Comparison of ENCODE assay signal across 40 cellular contexts in genomic region chr6:154002894-154003293, GRCh38. TPM values are rescaled to one million over a fixed set of nuclear protein-coding genes. Genes with fewer than 3 reads are reported as not detected.
"Had no signal": no experiment of that assay in that cellular context is flagged by ENCODE, and none has a peak within 500 bp of the region (broad histone marks: within the 10 kb centered on the region; RNA-seq: fewer than 3 reads in every experiment).

No MANE protein-coding gene starts in this region.

- H3K27me3 Mint-ChIP-seq: activated B cell treated with CpG ODN at 0.5 μM for 24 hours had no signal

- ATAC-seq: activated CD8-positive, alpha-beta T cell treated with anti-CD3 and anti-CD28 coated beads for 36 hours; activated naive CD4-positive, alpha-beta T cell treated with anti-CD3 and anti-CD28 coated beads, Interleukin-2, amount 50 U/mL, for 72 hours; activated T-cell treated with anti-CD3 and anti-CD28 coated beads, Interleukin-2, amount 50 U/mL, for 4 hours; activated T-cell treated with anti-CD3 and anti-CD28 coated beads, Interleukin-2, amount 50 U/mL, for 72 hours; activated T-helper 17 cell treated with anti-CD3 and anti-CD28 coated beads, Interleukin-2, amount 50 U/mL, for 72 hours; T-cell had no signal

- H3K27ac ChIP-seq: adrenal gland, ascending aorta, cardiac muscle cell, VCaP had no signal

- H3K27me3 ChIP-seq: adrenal gland, ascending aorta, cardiac muscle cell had no signal

- H3K36me3 ChIP-seq: adrenal gland, ascending aorta, cardiac muscle cell had no signal

- FAIRE-seq: TTC549 had no signal

- H3K4me3 ChIP-seq: adrenal gland, ascending aorta, cardiac muscle cell had no signal

- H3K9me3 Mint-ChIP-seq: activated CD4-positive, alpha-beta memory T cell treated with anti-CD3 and anti-CD28 coated beads for 36 hours; activated CD4-positive, alpha-beta T cell treated with anti-CD3 and anti-CD28 coated beads, Interleukin-2, amount 10 ng/mL, durations not matched to agents 24 days and 14 days; activated CD8-positive, alpha-beta T cell treated with anti-CD3 and anti-CD28 coated beads for 36 hours; activated naive CD4-positive, alpha-beta T cell treated with anti-CD3 and anti-CD28 coated beads, Interleukin-2, amount 50 U/mL, for 72 hours; activated T-cell treated with anti-CD3 and anti-CD28 coated beads, Interleukin-2, amount 50 U/mL, for 4 hours; activated T-cell treated with anti-CD3 and anti-CD28 coated beads, Interleukin-2, amount 50 U/mL, for 72 hours; activated T-helper 1 cell treated with anti-CD3 and anti-CD28 coated beads, Interleukin-12 subunit alpha, Interleukin-12 subunit beta, Interleukin-2, Interleukin-4 antibody, amounts not matched to agents 30 ng/mL and 10 ng/mL and 1 ng/mL, durations not matched to agents 14 hours and 24 hours and 36 hours; activated T-helper 17 cell treated with anti-CD3 and anti-CD28 coated beads, Interleukin-2, amount 50 U/mL, for 72 hours; T-helper 1 cell treated with Interleukin-12 subunit alpha and Interleukin-12 subunit beta and Interleukin-4 antibody, amounts not matched to agents 30 μg/mL and 1 μg/mL, for 36 hours; T-helper 2 cell treated with Interferon-gamma antibody and Interleukin-4, amounts not matched to agents 5 μg/mL and 100 μg/mL, for 36 hours had no signal

- DNase-seq: activated B cell treated with CpG ODN at 0.5 μM for 24 hours; activated CD4-positive, alpha-beta memory T cell treated with anti-CD3 and anti-CD28 coated beads for 36 hours; activated CD4-positive, alpha-beta T cell treated with anti-CD3 and anti-CD28 coated beads for 4 hours; activated CD4-positive, alpha-beta T cell treated with anti-CD3 and anti-CD28 coated beads, Interleukin-2, amount 10 ng/mL, durations not matched to agents 24 days and 14 days; activated CD4-positive, alpha-beta T cell treated with anti-CD3 and anti-CD28 coated beads, Interleukin-2, amount 50 U/mL, for 1 hour; activated CD4-positive, alpha-beta T cell treated with anti-CD3 and anti-CD28 coated beads, Interleukin-2, amount 50 U/mL, for 4 hours; activated CD4-positive, CD25-positive, alpha-beta regulatory T cell treated with anti-CD3 and anti-CD28 coated beads, Interleukin-2, amount 50 U/mL, for 72 hours; activated CD8-positive, alpha-beta memory T cell treated with anti-CD3 and anti-CD28 coated beads, Interleukin-2, amount 50 U/mL, for 4 hours; activated CD8-positive, alpha-beta T cell treated with anti-CD3 and anti-CD28 coated beads for 36 hours; activated effector memory CD4-positive, alpha-beta T cell treated with anti-CD3 and anti-CD28 coated beads, Interleukin-2, amount 50 U/mL, for 16 hours; activated gamma-delta T cell treated with Interleukin-2 at 50 U/mL for 16 hours; activated naive CD4-positive, alpha-beta T cell; activated naive CD4-positive, alpha-beta T cell treated with anti-CD3 and anti-CD28 coated beads for 36 hours; activated naive CD4-positive, alpha-beta T cell treated with anti-CD3 and anti-CD28 coated beads, Interleukin-2, amount 50 U/mL, for 16 hours; activated naive CD8-positive, alpha-beta T cell treated with anti-CD3 and anti-CD28 coated beads for 36 hours; activated T-cell treated with anti-CD3 and anti-CD28 coated beads for 4 hours; activated T-cell treated with anti-CD3 and anti-CD28 coated beads, Interleukin-2, amount 50 U/mL, for 1 hour; activated T-cell treated with anti-CD3 and anti-CD28 coated beads, Interleukin-2, amount 50 U/mL, for 4 hours; activated T-cell treated with anti-CD3 and anti-CD28 coated beads, Interleukin-2, amount 50 U/mL, for 72 hours; adrenal gland; amygdala; anterior cingulate cortex; caudate nucleus; cerebellar nuclear complex; T-cell; T-helper 2 cell; T-helper 9 cell had no signal

- H3K27ac Mint-ChIP-seq: activated B cell treated with CpG ODN at 0.5 μM for 24 hours; activated CD4-positive, alpha-beta memory T cell treated with anti-CD3 and anti-CD28 coated beads for 36 hours; activated CD4-positive, alpha-beta T cell treated with anti-CD3 and anti-CD28 coated beads, Interleukin-2, amount 10 ng/mL, durations not matched to agents 24 days and 14 days; activated CD8-positive, alpha-beta T cell treated with anti-CD3 and anti-CD28 coated beads for 36 hours; activated naive CD4-positive, alpha-beta T cell treated with anti-CD3 and anti-CD28 coated beads for 36 hours; activated naive CD4-positive, alpha-beta T cell treated with anti-CD3 and anti-CD28 coated beads, Interleukin-2, amount 50 U/mL, for 72 hours; activated naive CD8-positive, alpha-beta T cell treated with anti-CD3 and anti-CD28 coated beads for 36 hours; activated T-cell treated with anti-CD3 and anti-CD28 coated beads, Interleukin-2, amount 50 U/mL, for 72 hours; activated T-helper 1 cell treated with anti-CD3 and anti-CD28 coated beads, Interleukin-12 subunit alpha, Interleukin-12 subunit beta, Interleukin-2, Interleukin-4 antibody, amounts not matched to agents 30 ng/mL and 10 ng/mL and 1 ng/mL, durations not matched to agents 14 hours and 24 hours and 36 hours; activated T-helper 17 cell treated with anti-CD3 and anti-CD28 coated beads, Interleukin-2, amount 50 U/mL, for 72 hours; brain; T-cell; T-helper 1 cell treated with Interleukin-12 subunit alpha and Interleukin-12 subunit beta and Interleukin-4 antibody, amounts not matched to agents 30 μg/mL and 1 μg/mL, for 36 hours; T-helper 2 cell treated with Interferon-gamma antibody and Interleukin-4, amounts not matched to agents 5 μg/mL and 100 μg/mL, for 36 hours had no signal

- H3K36me3 Mint-ChIP-seq: activated CD4-positive, alpha-beta memory T cell treated with anti-CD3 and anti-CD28 coated beads for 36 hours; activated naive CD4-positive, alpha-beta T cell treated with anti-CD3 and anti-CD28 coated beads, Interleukin-2, amount 50 U/mL, for 72 hours; activated naive CD8-positive, alpha-beta T cell treated with anti-CD3 and anti-CD28 coated beads for 36 hours; brain; T-cell had no signal

- H3K9me3 ChIP-seq: adrenal gland, ascending aorta had no signal

- H3K4me3 Mint-ChIP-seq: activated B cell treated with CpG ODN at 0.5 μM for 24 hours; activated CD4-positive, alpha-beta memory T cell treated with anti-CD3 and anti-CD28 coated beads for 36 hours; activated CD4-positive, alpha-beta T cell treated with anti-CD3 and anti-CD28 coated beads, Interleukin-2, amount 10 ng/mL, durations not matched to agents 24 days and 14 days; activated CD8-positive, alpha-beta T cell treated with anti-CD3 and anti-CD28 coated beads for 36 hours; activated naive CD4-positive, alpha-beta T cell treated with anti-CD3 and anti-CD28 coated beads for 36 hours; activated naive CD8-positive, alpha-beta T cell treated with anti-CD3 and anti-CD28 coated beads for 36 hours; activated T-cell treated with anti-CD3 and anti-CD28 coated beads, Interleukin-2, amount 50 U/mL, for 4 hours; activated T-cell treated with anti-CD3 and anti-CD28 coated beads, Interleukin-2, amount 50 U/mL, for 72 hours; activated T-helper 1 cell treated with anti-CD3 and anti-CD28 coated beads, Interleukin-12 subunit alpha, Interleukin-12 subunit beta, Interleukin-2, Interleukin-4 antibody, amounts not matched to agents 30 ng/mL and 10 ng/mL and 1 ng/mL, durations not matched to agents 14 hours and 24 hours and 36 hours; activated T-helper 17 cell treated with anti-CD3 and anti-CD28 coated beads, Interleukin-2, amount 50 U/mL, for 72 hours; brain; central memory CD8-positive, alpha-beta T cell; T-cell; T-helper 1 cell treated with Interleukin-12 subunit alpha and Interleukin-12 subunit beta and Interleukin-4 antibody, amounts not matched to agents 30 μg/mL and 1 μg/mL, for 36 hours; T-helper 2 cell treated with Interferon-gamma antibody and Interleukin-4, amounts not matched to agents 5 μg/mL and 100 μg/mL, for 36 hours had no signal

- H3K4me1 Mint-ChIP-seq: activated B cell treated with CpG ODN at 0.5 μM for 24 hours; activated CD4-positive, alpha-beta T cell treated with anti-CD3 and anti-CD28 coated beads, Interleukin-2, amount 10 ng/mL, durations not matched to agents 24 days and 14 days; activated naive CD8-positive, alpha-beta T cell treated with anti-CD3 and anti-CD28 coated beads for 36 hours; activated T-helper 17 cell treated with anti-CD3 and anti-CD28 coated beads, Interleukin-2, amount 50 U/mL, for 72 hours; brain; central memory CD8-positive, alpha-beta T cell; T-cell had no signal

- H3K4me1 ChIP-seq: adrenal gland, ascending aorta had no signal

RNA-seq across cellular contexts. Expression of gene OPRM1, which starts 36.1 kb away (rescaled TPM):
- total RNA-seq: activated B cell treated with CpG ODN at 0.5 μM for 24 hours; activated CD4-positive, alpha-beta memory T cell treated with anti-CD3 and anti-CD28 coated beads for 36 hours; activated CD4-positive, alpha-beta T cell treated with anti-CD3 and anti-CD28 coated beads, Interleukin-2, amount 10 ng/mL, durations not matched to agents 24 days and 14 days; activated CD8-positive, alpha-beta memory T cell treated with anti-CD3 and anti-CD28 coated beads for 36 hours; activated CD8-positive, alpha-beta T cell treated with anti-CD3 and anti-CD28 coated beads for 36 hours; activated naive CD4-positive, alpha-beta T cell treated with anti-CD3 and anti-CD28 coated beads for 36 hours; activated naive CD4-positive, alpha-beta T cell treated with anti-CD3 and anti-CD28 coated beads, Interleukin-2, amount 50 U/mL, for 72 hours; activated naive CD8-positive, alpha-beta T cell treated with anti-CD3 and anti-CD28 coated beads for 36 hours; activated T-cell treated with anti-CD3 and anti-CD28 coated beads, Interleukin-2, amount 50 U/mL, for 4 hours; activated T-cell treated with anti-CD3 and anti-CD28 coated beads, Interleukin-2, amount 50 U/mL, for 72 hours; activated T-helper 1 cell treated with anti-CD3 and anti-CD28 coated beads, Interleukin-12 subunit alpha, Interleukin-12 subunit beta, Interleukin-2, Interleukin-4 antibody, amounts not matched to agents 30 ng/mL and 10 ng/mL and 1 ng/mL, durations not matched to agents 14 hours and 24 hours and 36 hours; activated T-helper 17 cell treated with anti-CD3 and anti-CD28 coated beads, Interleukin-2, amount 50 U/mL, for 72 hours; ascending aorta; bronchial epithelial cell; cardiac muscle cell; T-cell had no signal
- polyA plus RNA-seq: cardiac muscle cell had no signal
